ENCODE assay signal across 12 cellular contexts in genomic region chr14:69002069-69002468, GRCh38. TPM values are rescaled to one million over a fixed set of nuclear protein-coding genes. Genes with fewer than 3 reads are reported as not detected.
DNase-seq lines count a peak whose midpoint lies in the region; ATAC-seq and TF ChIP-seq lines count a peak whose summit lies in the region.
"Had no signal": no experiment of that assay in that cellular context is flagged by ENCODE, and none has a peak within 500 bp of the region (broad histone marks: within the 10 kb centered on the region; RNA-seq: fewer than 3 reads in every experiment).

No MANE protein-coding gene starts in this region.

- no peaks in the 10 kb centered on the region for H3K9me3 ChIP-seq in gastroesophageal sphincter
- H3K9me3 ChIP-seq: SJCRH30 had no signal

- no peak for TF ChIP-seq EP300 in gastroesophageal sphincter (IDR thresholded peaks at IDR 0.05)

- TF ChIP-seq POLR2A in gastroesophageal sphincter (IDR thresholded peaks at IDR 0.05), result no peak

- TF ChIP-seq CTCF in gastroesophageal sphincter (IDR thresholded peaks at IDR 0.05) (peak in 2 of 4 experiments; percentile 17 to 36), retinal pigment epithelial cell (conservative IDR thresholded peaks at IDR 0.05; ENCODE audit: low read depth, low read length) (peak; percentile 23)

- H3K4me3 ChIP-seq in gastroesophageal sphincter (no peak overlapping the region), retinal pigment epithelial cell (ENCODE audit: low read length) (no peak overlapping the region)
- H3K4me3 ChIP-seq: SJCRH30 had no signal

- no peaks in the 10 kb centered on the region for H3K36me3 ChIP-seq in gastroesophageal sphincter
- H3K36me3 ChIP-seq: SJCRH30 had no signal

- H3K4me1 ChIP-seq in gastroesophageal sphincter, result peaks cover 0 to 18% (median 7%) of the 10 kb centered on the region in 3 donors

- H3K27ac ChIP-seq in gastroesophageal sphincter, result no peak overlapping the region
- H3K27ac ChIP-seq: HL-60, SJCRH30 had no signal

- DNase-seq in NCI-H146 (lab: John Stamatoyannopoulos, UW) (peak; percentile 5), NCI-H146 treated with DMSO at 0.1 percent for 48 hours (lab: John Stamatoyannopoulos, UW; ENCODE audit: unreplicated experiment) (no peak), SK-N-DZ (ENCODE audit: low spot score) (peak; percentile 40), retinal pigment epithelial cell (ENCODE audit: low read depth) (no peak), C1 segment of cervical spinal cord (lab: John Stamatoyannopoulos, UW) (no peak)
- DNase-seq in activated CD4-positive, alpha-beta T cell treated with anti-CD3 and anti-CD28 coated beads for 1 hour, result no peak
- DNase-seq: ACHN, retina, SJCRH30 had no signal

- ATAC-seq in gastroesophageal sphincter (peak; percentile 31), GM19455 (IDR thresholded peaks at IDR 0.05; ENCODE audit: unreplicated experiment) (no peak)

- WGBS in gastroesophageal sphincter (ENCODE audit: low coverage in 1 of 2), 2 donors, result 100% methylated on average over 1 to 2 of the region's 3 CpGs

- H3K27me3 ChIP-seq in gastroesophageal sphincter, result no peaks in the 10 kb centered on the region
- H3K27me3 ChIP-seq: SJCRH30 had no signal

RNA-seq across cellular contexts. Expression of gene ACTN1, which starts 23.0 kb away (rescaled TPM):
- polyA plus RNA-seq in SK-N-DZ (2014; cell fraction: cytosol; rRNA removed), result 31.1 and 44.7 TPM in 2 replicates
- polyA plus RNA-seq in SK-N-DZ (2014; cell fraction: nucleus; rRNA removed), result 18.8 and 35.8 TPM in 2 replicates
- 1,000 to 10,000 TPM in 2 of 4 donors, 100 to 1,000 TPM in 2; 776 to 1,910 (median 969) TPM for total RNA-seq in gastroesophageal sphincter

Comparison
In these comparisons a context has a peak if more than half of its experiments do, and no peak if none do; other contexts are left out.
1. DNase-seq: peak in NCI-H146 (single experiment) and SK-N-DZ (single experiment); none in NCI-H146 treated with DMSO at 0.1 percent for 48 hours (single experiment), retinal pigment epithelial cell (single experiment), C1 segment of cervical spinal cord (0 of 14) and activated CD4-positive, alpha-beta T cell treated with anti-CD3 and anti-CD28 coated beads for 1 hour (single experiment).